ENCODE assay signal across 1 cellular context in genomic region chr19:811511-812048, GRCh38.
TF ChIP-seq lines count a peak whose summit lies in the region.

No MANE protein-coding gene starts in this region.

TF ChIP-seq in HepG2, 621 proteins besides CTCF, POLR2A, EP300 and RAD21:
- TF ChIP-seq SIN3A (IDR thresholded peaks at IDR 0.05; ENCODE audit: borderline replicate concordance, low read depth, low read length) (no peak), TRAFD1 (CRISPR knock-in tag; IDR thresholded peaks at IDR 0.05; ENCODE audit: borderline replicate concordance) (no peak), TFDP1 (CRISPR knock-in tag; IDR thresholded peaks at IDR 0.05; ENCODE audit: borderline replicate concordance) (no peak), SP140L (CRISPR knock-in tag; IDR thresholded peaks at IDR 0.05; ENCODE audit: borderline replicate concordance) (no peak), SYNCRIP (IDR thresholded peaks at IDR 0.05; ENCODE audit: insufficient read depth, low read depth, low read length) (no peak), ZBTB3 (CRISPR knock-in tag; IDR thresholded peaks at IDR 0.05; ENCODE audit: borderline replicate concordance, low read depth) (no peak), MEIS1 (CRISPR knock-in tag; IDR thresholded peaks at IDR 0.05; ENCODE audit: borderline replicate concordance) (no peak), ZNF280B (CRISPR knock-in tag; IDR thresholded peaks at IDR 0.05; ENCODE audit: borderline replicate concordance) (no peak), ATF7 (IDR thresholded peaks at IDR 0.05) (no peak), ATF7 (CRISPR knock-in tag; IDR thresholded peaks at IDR 0.05) (no peak), ELF4 (CRISPR knock-in tag; IDR thresholded peaks at IDR 0.05; ENCODE audit: borderline replicate concordance) (no peak), NCOA1 (CRISPR knock-in tag; IDR thresholded peaks at IDR 0.05) (no peak), ZNF3 (CRISPR knock-in tag; IDR thresholded peaks at IDR 0.05) (no peak), RNF219 (CRISPR knock-in tag; IDR thresholded peaks at IDR 0.05) (no peak), WIZ (CRISPR knock-in tag; IDR thresholded peaks at IDR 0.05) (no peak), ZSCAN29 (CRISPR knock-in tag; conservative IDR thresholded peaks at IDR 0.05) (no peak)
